Comparison of ENCODE assay signal across 1 cellular context in genomic region chr3:138875754-138876664, GRCh38.
TF ChIP-seq lines count a peak whose summit lies in the region.

No MANE protein-coding gene starts in this region.

TF ChIP-seq in K562, 482 proteins besides CTCF, POLR2A, EP300 and RAD21 (continued from another document):
- TF ChIP-seq UBTF (IDR thresholded peaks at IDR 0.05; ENCODE audit: borderline replicate concordance in 1 of 2, low read depth in 2 of 2, low read length in 2 of 2), result no peak; a peak in 1 of 4 replicates
- TF ChIP-seq HOMEZ (CRISPR knock-in tag; IDR thresholded peaks at IDR 0.05), result no peak
- TF ChIP-seq KLF10 (CRISPR knock-in tag; IDR thresholded peaks at IDR 0.05), result no peak
- no peak for TF ChIP-seq ZNF324 (CRISPR knock-in tag; IDR thresholded peaks at IDR 0.05)
- peak; percentile 99 for TF ChIP-seq BRD9 (IDR thresholded peaks at IDR 0.05; ENCODE audit: low read depth, partially characterized antibody)
- 0 out of 2 replicates have a peak, but pooled peaks have one; percentile 36 for TF ChIP-seq CAMTA2 (CRISPR knock-in tag; conservative IDR thresholded peaks at IDR 0.05)
- peak; percentile 96 for TF ChIP-seq ZBTB40 (IDR thresholded peaks at IDR 0.05)
- no peak for TF ChIP-seq ZBTB40 (CRISPR knock-in tag; IDR thresholded peaks at IDR 0.05)
- TF ChIP-seq ZNF280A (IDR thresholded peaks at IDR 0.05; ENCODE audit: low read depth, partially characterized antibody), result no peak
- TF ChIP-seq TAF1 (IDR thresholded peaks at IDR 0.05; ENCODE audit: control insufficient read depth, extremely low read depth, insufficient read depth, low read length, severe bottlenecking), result peak; percentile 32
- no peak for TF ChIP-seq PCBP2 (IDR thresholded peaks at IDR 0.05; ENCODE audit: low read depth, low read length, poor library complexity, severe bottlenecking)
- TF ChIP-seq RREB1 (CRISPR knock-in tag; IDR thresholded peaks at IDR 0.05), result no peak
- TF ChIP-seq CREB3L1 (IDR thresholded peaks at IDR 0.05; ENCODE audit: borderline replicate concordance, low read depth), result peak; percentile 69; the same call in 1 of the 2 replicates
- no peak for TF ChIP-seq MCM7 (IDR thresholded peaks at IDR 0.05)
